In the genomic region with DNA sequence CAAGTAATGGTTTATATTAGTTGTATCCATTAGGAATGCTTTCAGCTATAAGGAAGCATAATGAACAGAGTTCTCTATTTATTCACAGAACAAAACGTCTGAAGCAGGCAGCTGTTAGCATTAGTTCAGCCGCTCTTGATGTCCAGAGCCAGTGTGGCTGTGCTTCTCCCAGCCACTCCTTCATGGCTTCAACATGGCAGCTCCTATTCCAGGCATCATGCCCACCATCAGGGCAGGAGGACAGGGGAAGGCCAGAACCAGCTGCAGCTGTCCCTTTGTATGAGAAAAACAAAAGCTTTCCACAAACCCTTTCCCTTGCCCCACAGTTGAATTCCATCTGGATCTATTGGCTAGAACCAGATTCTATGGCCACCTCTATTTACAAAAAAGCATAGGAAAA, we compare ENCODE assay signal across 26 cellular contexts.
"Had no signal": no experiment of that assay in that cellular context is flagged by ENCODE, and none has a peak within 500 bp of the region (broad histone marks: within the 10 kb centered on the region; RNA-seq: fewer than 3 reads in every experiment).

No MANE protein-coding gene starts in this region.

- H3K27me3 Mint-ChIP-seq: activated CD4-positive, alpha-beta memory T cell treated with anti-CD3 and anti-CD28 coated beads for 36 hours; activated CD4-positive, alpha-beta T cell treated with anti-CD3 and anti-CD28 coated beads for 36 hours had no signal

- DNase-seq: activated CD4-positive, alpha-beta memory T cell treated with anti-CD3 and anti-CD28 coated beads for 36 hours; activated CD4-positive, alpha-beta T cell treated with anti-CD3 and anti-CD28 coated beads for 36 hours; activated CD4-positive, alpha-beta T cell treated with anti-CD3 and anti-CD28 coated beads, Interleukin-2, amount 50 U/mL, for 1 hour; activated CD8-positive, alpha-beta memory T cell treated with anti-CD3 and anti-CD28 coated beads, Interleukin-2, amount 50 U/mL, for 4 hours; activated gamma-delta T cell treated with Interleukin-2 at 50 U/mL for 16 hours; activated naive CD4-positive, alpha-beta T cell treated with anti-CD3 and anti-CD28 coated beads for 36 hours; activated T-cell treated with anti-CD3 and anti-CD28 coated beads for 4 hours; activated T-cell treated with anti-CD3 and anti-CD28 coated beads, Interleukin-2, amount 50 U/mL, for 4 hours; NCI-H1105; NCI-H1436; NCI-H1694; NCI-H1930; NCI-H2081 treated with DMSO at 0.1 percent for 48 hours; NCI-H226; NCI-H446 treated with DMSO at 0.1 percent for 48 hours; NCI-H524; SHP77; SK-N-SH had no signal

- ATAC-seq: activated CD4-positive, alpha-beta T cell treated with anti-CD3 and anti-CD28 coated beads for 36 hours; activated CD4-positive, CD25-positive, alpha-beta regulatory T cell treated with anti-CD3 and anti-CD28 coated beads, Interleukin-2, amount 50 U/mL, for 24 hours; activated naive CD4-positive, alpha-beta T cell treated with anti-CD3 and anti-CD28 coated beads, Interleukin-2, amount 50 U/mL, for 72 hours; activated T-cell treated with anti-CD3 and anti-CD28 coated beads, Interleukin-2, amount 50 U/mL, for 4 hours; K562; Panc1 had no signal

- H3K9me3 Mint-ChIP-seq: activated CD4-positive, alpha-beta memory T cell treated with anti-CD3 and anti-CD28 coated beads for 36 hours; activated naive CD4-positive, alpha-beta T cell treated with anti-CD3 and anti-CD28 coated beads for 36 hours; activated T-cell treated with anti-CD3 and anti-CD28 coated beads, Interleukin-2, amount 50 U/mL, for 4 hours; T-helper 2 cell treated with Interferon-gamma antibody and Interleukin-4, amounts not matched to agents 5 μg/mL and 100 μg/mL, for 36 hours had no signal

- H3K36me3 Mint-ChIP-seq: activated CD4-positive, alpha-beta memory T cell treated with anti-CD3 and anti-CD28 coated beads for 36 hours had no signal

- H3K4me3 Mint-ChIP-seq: activated CD4-positive, alpha-beta memory T cell treated with anti-CD3 and anti-CD28 coated beads for 36 hours; activated CD4-positive, alpha-beta T cell treated with anti-CD3 and anti-CD28 coated beads for 36 hours; activated naive CD4-positive, alpha-beta T cell treated with anti-CD3 and anti-CD28 coated beads for 36 hours; activated T-cell treated with anti-CD3 and anti-CD28 coated beads, Interleukin-2, amount 50 U/mL, for 4 hours; activated T-helper 1 cell treated with anti-CD3 and anti-CD28 coated beads, Interleukin-12 subunit alpha, Interleukin-12 subunit beta, Interleukin-2, Interleukin-4 antibody, amounts not matched to agents 30 ng/mL and 10 ng/mL and 1 ng/mL, durations not matched to agents 14 hours and 24 hours and 36 hours; T-helper 1 cell treated with Interleukin-12 subunit alpha and Interleukin-12 subunit beta and Interleukin-4 antibody, amounts not matched to agents 30 μg/mL and 1 μg/mL, for 36 hours; T-helper 2 cell treated with Interferon-gamma antibody and Interleukin-4, amounts not matched to agents 5 μg/mL and 100 μg/mL, for 36 hours had no signal

- H3K4me1 Mint-ChIP-seq: activated CD4-positive, alpha-beta T cell treated with anti-CD3 and anti-CD28 coated beads for 36 hours had no signal

- H3K27ac Mint-ChIP-seq: activated CD4-positive, alpha-beta memory T cell treated with anti-CD3 and anti-CD28 coated beads for 36 hours; activated CD4-positive, alpha-beta T cell treated with anti-CD3 and anti-CD28 coated beads for 36 hours; activated naive CD4-positive, alpha-beta T cell treated with anti-CD3 and anti-CD28 coated beads for 36 hours; activated naive CD4-positive, alpha-beta T cell treated with anti-CD3 and anti-CD28 coated beads, Interleukin-2, amount 50 U/mL, for 72 hours; activated T-helper 1 cell treated with anti-CD3 and anti-CD28 coated beads, Interleukin-12 subunit alpha, Interleukin-12 subunit beta, Interleukin-2, Interleukin-4 antibody, amounts not matched to agents 30 ng/mL and 10 ng/mL and 1 ng/mL, durations not matched to agents 14 hours and 24 hours and 36 hours; T-helper 1 cell treated with Interleukin-12 subunit alpha and Interleukin-12 subunit beta and Interleukin-4 antibody, amounts not matched to agents 30 μg/mL and 1 μg/mL, for 36 hours; T-helper 2 cell treated with Interferon-gamma antibody and Interleukin-4, amounts not matched to agents 5 μg/mL and 100 μg/mL, for 36 hours had no signal

- FAIRE-seq: K562, TTC549 had no signal
